Comparison of ENCODE assay signal across 1 cellular context in the genomic region with DNA sequence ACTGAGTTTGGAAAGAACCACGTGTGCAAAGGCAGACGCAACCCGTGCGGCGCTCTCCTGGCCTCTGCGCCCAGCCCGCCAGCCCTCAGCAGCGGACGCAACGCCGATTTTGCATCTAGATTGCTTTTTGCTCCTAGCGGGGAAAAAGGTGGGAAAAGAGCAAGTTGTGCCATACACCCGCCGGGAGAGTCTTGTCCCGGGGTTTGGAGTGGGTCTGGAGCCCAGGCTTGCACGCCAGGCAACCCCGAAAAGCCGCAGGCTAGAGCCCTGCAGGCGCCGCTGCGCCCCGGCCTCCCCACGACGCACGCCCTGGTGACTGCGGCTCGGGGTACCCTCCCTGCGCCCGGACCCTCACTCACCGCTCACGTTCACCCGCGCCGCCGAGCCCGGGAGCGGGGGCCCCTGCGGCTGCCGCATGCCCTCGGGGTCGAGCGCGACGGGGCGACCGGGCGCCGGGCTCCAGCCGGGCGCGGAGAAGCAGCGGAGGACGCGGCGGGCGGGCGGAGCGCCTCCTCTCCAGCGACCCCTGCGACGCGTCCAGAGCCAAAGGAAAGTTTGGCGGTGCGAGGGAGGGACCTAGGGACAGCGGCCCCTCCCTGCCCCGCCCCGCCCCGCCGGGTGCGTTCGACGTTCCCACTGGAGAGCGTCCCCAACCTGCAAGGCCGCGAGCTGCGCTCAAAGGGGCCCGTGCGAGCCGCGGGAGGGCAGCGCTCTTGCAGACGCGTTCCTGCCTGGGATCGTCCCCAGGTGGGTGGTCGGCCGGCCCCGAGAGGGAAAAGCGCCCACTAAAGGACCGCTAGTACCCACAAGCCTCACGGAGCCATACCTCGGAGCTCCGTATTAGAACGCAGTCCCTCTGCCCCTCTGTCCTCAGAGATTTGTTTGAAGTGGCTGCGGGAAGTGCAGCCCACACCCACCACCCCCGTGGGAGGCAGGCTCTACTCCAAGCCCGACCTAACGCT.
TF ChIP-seq lines count a peak whose summit lies in the region.

A gene with protein sequence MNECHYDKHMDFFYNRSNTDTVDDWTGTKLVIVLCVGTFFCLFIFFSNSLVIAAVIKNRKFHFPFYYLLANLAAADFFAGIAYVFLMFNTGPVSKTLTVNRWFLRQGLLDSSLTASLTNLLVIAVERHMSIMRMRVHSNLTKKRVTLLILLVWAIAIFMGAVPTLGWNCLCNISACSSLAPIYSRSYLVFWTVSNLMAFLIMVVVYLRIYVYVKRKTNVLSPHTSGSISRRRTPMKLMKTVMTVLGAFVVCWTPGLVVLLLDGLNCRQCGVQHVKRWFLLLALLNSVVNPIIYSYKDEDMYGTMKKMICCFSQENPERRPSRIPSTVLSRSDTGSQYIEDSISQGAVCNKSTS (minus strand): TSS at position 550 of the 962 bp plus-strand sequence. CDS start 27,086 bp downstream, outside the sequence.

TF ChIP-seq in HEK293, 187 proteins besides CTCF, POLR2A, EP300 and RAD21 (continued from another document and continues in another):
- TF ChIP-seq ZNF585B (tag by site-specific recombination; IDR thresholded peaks at IDR 0.05) = no peak
- TF ChIP-seq, protein P1, sequence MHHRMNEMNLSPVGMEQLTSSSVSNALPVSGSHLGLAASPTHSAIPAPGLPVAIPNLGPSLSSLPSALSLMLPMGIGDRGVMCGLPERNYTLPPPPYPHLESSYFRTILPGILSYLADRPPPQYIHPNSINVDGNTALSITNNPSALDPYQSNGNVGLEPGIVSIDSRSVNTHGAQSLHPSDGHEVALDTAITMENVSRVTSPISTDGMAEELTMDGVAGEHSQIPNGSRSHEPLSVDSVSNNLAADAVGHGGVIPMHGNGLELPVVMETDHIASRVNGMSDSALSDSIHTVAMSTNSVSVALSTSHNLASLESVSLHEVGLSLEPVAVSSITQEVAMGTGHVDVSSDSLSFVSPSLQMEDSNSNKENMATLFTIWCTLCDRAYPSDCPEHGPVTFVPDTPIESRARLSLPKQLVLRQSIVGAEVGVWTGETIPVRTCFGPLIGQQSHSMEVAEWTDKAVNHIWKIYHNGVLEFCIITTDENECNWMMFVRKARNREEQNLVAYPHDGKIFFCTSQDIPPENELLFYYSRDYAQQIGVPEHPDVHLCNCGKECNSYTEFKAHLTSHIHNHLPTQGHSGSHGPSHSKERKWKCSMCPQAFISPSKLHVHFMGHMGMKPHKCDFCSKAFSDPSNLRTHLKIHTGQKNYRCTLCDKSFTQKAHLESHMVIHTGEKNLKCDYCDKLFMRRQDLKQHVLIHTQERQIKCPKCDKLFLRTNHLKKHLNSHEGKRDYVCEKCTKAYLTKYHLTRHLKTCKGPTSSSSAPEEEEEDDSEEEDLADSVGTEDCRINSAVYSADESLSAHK (tag by site-specific recombination; IDR thresholded peaks at IDR 0.05) = 0 out of 2 replicates have a peak, but pooled peaks have one; percentile 15
- TF ChIP-seq MYNN (tag by site-specific recombination; IDR thresholded peaks at IDR 0.05; ENCODE audit: borderline replicate concordance) = no peak
- TF ChIP-seq, protein P2, sequence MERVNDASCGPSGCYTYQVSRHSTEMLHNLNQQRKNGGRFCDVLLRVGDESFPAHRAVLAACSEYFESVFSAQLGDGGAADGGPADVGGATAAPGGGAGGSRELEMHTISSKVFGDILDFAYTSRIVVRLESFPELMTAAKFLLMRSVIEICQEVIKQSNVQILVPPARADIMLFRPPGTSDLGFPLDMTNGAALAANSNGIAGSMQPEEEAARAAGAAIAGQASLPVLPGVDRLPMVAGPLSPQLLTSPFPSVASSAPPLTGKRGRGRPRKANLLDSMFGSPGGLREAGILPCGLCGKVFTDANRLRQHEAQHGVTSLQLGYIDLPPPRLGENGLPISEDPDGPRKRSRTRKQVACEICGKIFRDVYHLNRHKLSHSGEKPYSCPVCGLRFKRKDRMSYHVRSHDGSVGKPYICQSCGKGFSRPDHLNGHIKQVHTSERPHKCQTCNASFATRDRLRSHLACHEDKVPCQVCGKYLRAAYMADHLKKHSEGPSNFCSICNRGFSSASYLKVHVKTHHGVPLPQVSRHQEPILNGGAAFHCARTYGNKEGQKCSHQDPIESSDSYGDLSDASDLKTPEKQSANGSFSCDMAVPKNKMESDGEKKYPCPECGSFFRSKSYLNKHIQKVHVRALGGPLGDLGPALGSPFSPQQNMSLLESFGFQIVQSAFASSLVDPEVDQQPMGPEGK (tag by site-specific recombination; IDR thresholded peaks at IDR 0.05) = peak; percentile 65
- no peak for TF ChIP-seq ZNF843 (tag by site-specific recombination; IDR thresholded peaks at IDR 0.05)
- no peak for TF ChIP-seq ZNF175 (tag by site-specific recombination; IDR thresholded peaks at IDR 0.05)
- TF ChIP-seq ZNF626 (tag by site-specific recombination; IDR thresholded peaks at IDR 0.05) = no peak
- peak; percentile 29; the same call in 1 of the 2 replicates for TF ChIP-seq ZNF792 (tag by site-specific recombination; IDR thresholded peaks at IDR 0.05)
- TF ChIP-seq, protein P3, sequence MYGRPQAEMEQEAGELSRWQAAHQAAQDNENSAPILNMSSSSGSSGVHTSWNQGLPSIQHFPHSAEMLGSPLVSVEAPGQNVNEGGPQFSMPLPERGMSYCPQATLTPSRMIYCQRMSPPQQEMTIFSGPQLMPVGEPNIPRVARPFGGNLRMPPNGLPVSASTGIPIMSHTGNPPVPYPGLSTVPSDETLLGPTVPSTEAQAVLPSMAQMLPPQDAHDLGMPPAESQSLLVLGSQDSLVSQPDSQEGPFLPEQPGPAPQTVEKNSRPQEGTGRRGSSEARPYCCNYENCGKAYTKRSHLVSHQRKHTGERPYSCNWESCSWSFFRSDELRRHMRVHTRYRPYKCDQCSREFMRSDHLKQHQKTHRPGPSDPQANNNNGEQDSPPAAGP (tag by site-specific recombination; IDR thresholded peaks at IDR 0.05) = peak; percentile 67
- TF ChIP-seq, protein P4, sequence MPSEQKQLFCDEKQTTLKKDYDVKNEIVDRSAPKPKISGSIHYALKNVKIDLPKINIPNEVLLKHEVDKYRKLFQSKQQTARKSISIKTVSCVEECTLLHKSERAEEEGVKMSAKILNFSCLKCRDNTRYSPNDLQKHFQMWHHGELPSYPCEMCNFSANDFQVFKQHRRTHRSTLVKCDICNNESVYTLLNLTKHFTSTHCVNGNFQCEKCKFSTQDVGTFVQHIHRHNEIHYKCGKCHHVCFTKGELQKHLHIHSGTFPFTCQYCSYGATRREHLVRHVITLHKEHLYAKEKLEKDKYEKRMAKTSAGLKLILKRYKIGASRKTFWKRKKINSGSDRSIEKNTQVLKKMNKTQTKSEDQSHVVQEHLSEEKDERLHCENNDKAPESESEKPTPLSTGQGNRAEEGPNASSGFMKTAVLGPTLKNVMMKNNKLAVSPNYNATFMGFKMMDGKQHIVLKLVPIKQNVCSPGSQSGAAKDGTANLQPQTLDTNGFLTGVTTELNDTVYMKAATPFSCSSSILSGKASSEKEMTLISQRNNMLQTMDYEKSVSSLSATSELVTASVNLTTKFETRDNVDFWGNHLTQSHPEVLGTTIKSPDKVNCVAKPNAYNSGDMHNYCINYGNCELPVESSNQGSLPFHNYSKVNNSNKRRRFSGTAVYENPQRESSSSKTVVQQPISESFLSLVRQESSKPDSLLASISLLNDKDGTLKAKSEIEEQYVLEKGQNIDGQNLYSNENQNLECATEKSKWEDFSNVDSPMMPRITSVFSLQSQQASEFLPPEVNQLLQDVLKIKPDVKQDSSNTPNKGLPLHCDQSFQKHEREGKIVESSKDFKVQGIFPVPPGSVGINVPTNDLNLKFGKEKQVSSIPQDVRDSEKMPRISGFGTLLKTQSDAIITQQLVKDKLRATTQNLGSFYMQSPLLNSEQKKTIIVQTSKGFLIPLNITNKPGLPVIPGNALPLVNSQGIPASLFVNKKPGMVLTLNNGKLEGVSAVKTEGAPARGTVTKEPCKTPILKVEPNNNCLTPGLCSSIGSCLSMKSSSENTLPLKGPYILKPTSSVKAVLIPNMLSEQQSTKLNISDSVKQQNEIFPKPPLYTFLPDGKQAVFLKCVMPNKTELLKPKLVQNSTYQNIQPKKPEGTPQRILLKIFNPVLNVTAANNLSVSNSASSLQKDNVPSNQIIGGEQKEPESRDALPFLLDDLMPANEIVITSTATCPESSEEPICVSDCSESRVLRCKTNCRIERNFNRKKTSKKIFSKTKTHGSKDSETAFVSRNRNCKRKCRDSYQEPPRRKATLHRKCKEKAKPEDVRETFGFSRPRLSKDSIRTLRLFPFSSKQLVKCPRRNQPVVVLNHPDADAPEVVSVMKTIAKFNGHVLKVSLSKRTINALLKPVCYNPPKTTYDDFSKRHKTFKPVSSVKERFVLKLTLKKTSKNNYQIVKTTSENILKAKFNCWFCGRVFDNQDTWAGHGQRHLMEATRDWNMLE (tag by site-specific recombination; conservative IDR thresholded peaks at IDR 0.05; ENCODE audit: low read depth) = no peak
- TF ChIP-seq, protein P5, sequence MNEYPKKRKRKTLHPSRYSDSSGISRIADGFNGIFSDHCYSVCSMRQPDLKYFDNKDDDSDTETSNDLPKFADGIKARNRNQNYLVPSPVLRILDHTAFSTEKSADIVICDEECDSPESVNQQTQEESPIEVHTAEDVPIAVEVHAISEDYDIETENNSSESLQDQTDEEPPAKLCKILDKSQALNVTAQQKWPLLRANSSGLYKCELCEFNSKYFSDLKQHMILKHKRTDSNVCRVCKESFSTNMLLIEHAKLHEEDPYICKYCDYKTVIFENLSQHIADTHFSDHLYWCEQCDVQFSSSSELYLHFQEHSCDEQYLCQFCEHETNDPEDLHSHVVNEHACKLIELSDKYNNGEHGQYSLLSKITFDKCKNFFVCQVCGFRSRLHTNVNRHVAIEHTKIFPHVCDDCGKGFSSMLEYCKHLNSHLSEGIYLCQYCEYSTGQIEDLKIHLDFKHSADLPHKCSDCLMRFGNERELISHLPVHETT (tag by site-specific recombination; IDR thresholded peaks at IDR 0.05) = no peak
- no peak for TF ChIP-seq ZNF174 (tag by site-specific recombination; IDR thresholded peaks at IDR 0.05)
- 0 out of 2 replicates have a peak, but pooled peaks have one; percentile 50 for TF ChIP-seq ZNF335 (tag by site-specific recombination; conservative IDR thresholded peaks at IDR 0.05)
- peak; percentile 93 for TF ChIP-seq ZNF341 (tag by site-specific recombination; IDR thresholded peaks at IDR 0.05; ENCODE audit: low read depth)
- no peak for TF ChIP-seq ZNF354C (tag by site-specific recombination; IDR thresholded peaks at IDR 0.05; ENCODE audit: borderline replicate concordance, low read depth)
- no peak for TF ChIP-seq ZNF37A (tag by site-specific recombination; IDR thresholded peaks at IDR 0.05)
- TF ChIP-seq, protein P6, sequence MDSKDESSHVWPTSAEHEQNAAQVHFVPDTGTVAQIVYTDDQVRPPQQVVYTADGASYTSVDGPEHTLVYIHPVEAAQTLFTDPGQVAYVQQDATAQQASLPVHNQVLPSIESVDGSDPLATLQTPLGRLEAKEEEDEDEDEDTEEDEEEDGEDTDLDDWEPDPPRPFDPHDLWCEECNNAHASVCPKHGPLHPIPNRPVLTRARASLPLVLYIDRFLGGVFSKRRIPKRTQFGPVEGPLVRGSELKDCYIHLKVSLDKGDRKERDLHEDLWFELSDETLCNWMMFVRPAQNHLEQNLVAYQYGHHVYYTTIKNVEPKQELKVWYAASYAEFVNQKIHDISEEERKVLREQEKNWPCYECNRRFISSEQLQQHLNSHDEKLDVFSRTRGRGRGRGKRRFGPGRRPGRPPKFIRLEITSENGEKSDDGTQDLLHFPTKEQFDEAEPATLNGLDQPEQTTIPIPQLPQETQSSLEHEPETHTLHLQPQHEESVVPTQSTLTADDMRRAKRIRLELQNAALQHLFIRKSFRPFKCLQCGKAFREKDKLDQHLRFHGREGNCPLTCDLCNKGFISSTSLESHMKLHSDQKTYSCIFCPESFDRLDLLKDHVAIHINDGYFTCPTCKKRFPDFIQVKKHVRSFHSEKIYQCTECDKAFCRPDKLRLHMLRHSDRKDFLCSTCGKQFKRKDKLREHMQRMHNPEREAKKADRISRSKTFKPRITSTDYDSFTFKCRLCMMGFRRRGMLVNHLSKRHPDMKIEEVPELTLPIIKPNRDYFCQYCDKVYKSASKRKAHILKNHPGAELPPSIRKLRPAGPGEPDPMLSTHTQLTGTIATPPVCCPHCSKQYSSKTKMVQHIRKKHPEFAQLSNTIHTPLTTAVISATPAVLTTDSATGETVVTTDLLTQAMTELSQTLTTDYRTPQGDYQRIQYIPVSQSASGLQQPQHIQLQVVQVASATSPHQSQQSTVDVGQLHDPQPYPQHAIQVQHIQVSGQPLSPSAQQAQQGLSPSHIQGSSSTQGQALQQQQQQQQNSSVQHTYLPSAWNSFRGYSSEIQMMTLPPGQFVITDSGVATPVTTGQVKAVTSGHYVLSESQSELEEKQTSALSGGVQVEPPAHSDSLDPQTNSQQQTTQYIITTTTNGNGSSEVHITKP (tag by site-specific recombination; IDR thresholded peaks at IDR 0.05) = peak; percentile 75
- no peak for TF ChIP-seq BCL11B (tag by site-specific recombination; IDR thresholded peaks at IDR 0.05; ENCODE audit: low read depth)
- peak; percentile 87 for TF ChIP-seq ZNF610 (tag by site-specific recombination; IDR thresholded peaks at IDR 0.05; ENCODE audit: borderline replicate concordance)
- no peak for TF ChIP-seq TCF7L2 (IDR thresholded peaks at IDR 0.05; ENCODE audit: borderline replicate concordance, low read depth, low read length)
- peak; percentile 95 for TF ChIP-seq ZNF777 (tag by site-specific recombination; IDR thresholded peaks at IDR 0.05; ENCODE audit: borderline replicate concordance)
- TF ChIP-seq ZNF157 (tag by site-specific recombination; IDR thresholded peaks at IDR 0.05) = no peak
- TF ChIP-seq ZNF48 (tag by site-specific recombination; IDR thresholded peaks at IDR 0.05) = no peak
- no peak for TF ChIP-seq GFI1B (tag by site-specific recombination; IDR thresholded peaks at IDR 0.05)
- 0 out of 2 replicates have a peak, but pooled peaks have one; percentile 25 for TF ChIP-seq ZNF24 (tag by site-specific recombination; IDR thresholded peaks at IDR 0.05)
- peak; percentile 51; the same call in 1 of the 2 replicates for TF ChIP-seq ZNF2 (tag by site-specific recombination; IDR thresholded peaks at IDR 0.05)
- TF ChIP-seq, protein P7, sequence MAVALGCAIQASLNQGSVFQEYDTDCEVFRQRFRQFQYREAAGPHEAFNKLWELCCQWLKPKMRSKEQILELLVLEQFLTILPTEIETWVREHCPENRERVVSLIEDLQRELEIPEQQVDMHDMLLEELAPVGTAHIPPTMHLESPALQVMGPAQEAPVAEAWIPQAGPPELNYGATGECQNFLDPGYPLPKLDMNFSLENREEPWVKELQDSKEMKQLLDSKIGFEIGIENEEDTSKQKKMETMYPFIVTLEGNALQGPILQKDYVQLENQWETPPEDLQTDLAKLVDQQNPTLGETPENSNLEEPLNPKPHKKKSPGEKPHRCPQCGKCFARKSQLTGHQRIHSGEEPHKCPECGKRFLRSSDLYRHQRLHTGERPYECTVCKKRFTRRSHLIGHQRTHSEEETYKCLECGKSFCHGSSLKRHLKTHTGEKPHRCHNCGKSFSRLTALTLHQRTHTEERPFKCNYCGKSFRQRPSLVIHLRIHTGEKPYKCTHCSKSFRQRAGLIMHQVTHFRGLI (tag by site-specific recombination; IDR thresholded peaks at IDR 0.05) = peak; percentile 27; the same call in 1 of the 2 replicates
- TF ChIP-seq ZNF391 (tag by site-specific recombination; IDR thresholded peaks at IDR 0.05; ENCODE audit: borderline replicate concordance, low read depth) = peak; percentile 65
- no peak for TF ChIP-seq GLI2 (tag by site-specific recombination; IDR thresholded peaks at IDR 0.05; ENCODE audit: borderline replicate concordance, low read depth)
- TF ChIP-seq EGR2 (tag by site-specific recombination; IDR thresholded peaks at IDR 0.05; ENCODE audit: low read depth) = peak; percentile 68
- peak; percentile 67 for TF ChIP-seq ZBTB48 (tag by site-specific recombination; IDR thresholded peaks at IDR 0.05)
